Comparison of ENCODE assay signal across 21 cellular contexts in the genomic region with DNA sequence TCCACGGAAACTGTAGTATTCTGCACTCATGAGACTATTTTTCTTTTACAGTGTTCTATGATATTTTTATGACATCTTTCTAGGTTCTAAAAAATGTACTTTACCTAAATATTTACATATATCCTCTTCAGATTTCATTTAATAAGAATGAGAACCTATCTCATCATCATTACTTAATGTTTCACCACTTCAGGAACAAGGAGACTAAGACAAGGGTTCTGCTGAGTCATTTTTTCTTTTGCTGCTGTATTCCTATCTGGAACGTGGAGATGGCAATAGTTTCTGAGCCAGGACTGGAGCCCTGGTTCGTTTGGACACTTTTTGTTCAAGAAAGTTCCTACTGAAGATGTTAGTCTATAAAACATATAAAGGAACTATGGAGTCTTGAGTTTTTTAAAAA.
DNase-seq lines count a peak whose midpoint lies in the region; ATAC-seq and TF ChIP-seq lines count a peak whose summit lies in the region.
"Had no signal": no experiment of that assay in that cellular context is flagged by ENCODE, and none has a peak within 500 bp of the region (broad histone marks: within the 10 kb centered on the region; RNA-seq: fewer than 3 reads in every experiment).

No MANE protein-coding gene starts in this region.

- H3K9me3 ChIP-seq in GM23248 (ENCODE audit: low read depth) (no peaks in the 10 kb centered on the region), mesenchymal stem cell (ENCODE audit: control insufficient read depth, low read length) (no peaks in the 10 kb centered on the region), WERI-Rb-1 (ENCODE audit: severe bottlenecking) (peaks cover 2% of the 10 kb centered on the region)
- H3K9me3 ChIP-seq: BLaER1, HAP-1, Peyer's patch had no signal

- H3K36me3 ChIP-seq in GM23248 (ENCODE audit: low read depth) (no peaks in the 10 kb centered on the region), mesenchymal stem cell (ENCODE audit: control insufficient read depth in 1 of 2, insufficient read depth in 2 of 2, low read depth in 1 of 2, low read length in 2 of 2) (no peaks in the 10 kb centered on the region), WERI-Rb-1 (no peaks in the 10 kb centered on the region)
- H3K36me3 ChIP-seq: BLaER1, HAP-1, Peyer's patch had no signal

- no peak overlapping the region for H3K23ac ChIP-seq in mesenchymal stem cell (ENCODE audit: low read length in 2 of 2)

- H3K27me3 ChIP-seq in GM23248 (replicated peaks; ENCODE audit: insufficient read depth) (peaks cover 15% of the 10 kb centered on the region), mesenchymal stem cell (ENCODE audit: control insufficient read depth in 1 of 2, insufficient read depth in 1 of 2, low read length in 2 of 2) (peaks cover 0 to 8% of the 10 kb centered on the region in 2 experiments), WERI-Rb-1 (ENCODE audit: insufficient read depth, low read depth, severe bottlenecking) (no peaks in the 10 kb centered on the region)
- H3K27me3 ChIP-seq: BLaER1, Peyer's patch had no signal

- H2AFZ ChIP-seq in GM23248 (no peak overlapping the region), mesenchymal stem cell (ENCODE audit: low read depth, low read length) (no peak overlapping the region)

- H3K4ac ChIP-seq in mesenchymal stem cell (ENCODE audit: low read depth in 1 of 2, low read length in 2 of 2): no peak overlapping the region

- no peaks in the 10 kb centered on the region for H3F3A ChIP-seq in GM23248 (ENCODE audit: insufficient read depth)

- no peak overlapping the region for H2BK5ac ChIP-seq in mesenchymal stem cell (ENCODE audit: low read depth, low read length, poor library complexity, severe bottlenecking)

- H4K91ac ChIP-seq in mesenchymal stem cell (ENCODE audit: low read length): no peak overlapping the region

- no peaks in the 10 kb centered on the region for H4K20me1 ChIP-seq in GM23248 (ENCODE audit: insufficient read depth)
- H4K20me1 ChIP-seq: BLaER1 had no signal

- WGBS in GM23248 (ENCODE audit: low coverage in 1 of 2, low lambda C conversion rate in 2 of 2, missing lambda C conversion rate in 2 of 2), 2 experiments: 5 to 7% methylated on average over 3 of the region's 3 CpGs
- 68% methylated on average over 2 of the region's 3 CpGs for WGBS in mesenchymal stem cell

- H2BK120ac ChIP-seq in mesenchymal stem cell (ENCODE audit: low read depth, low read length): no peak overlapping the region

- no peak overlapping the region for H2AK5ac ChIP-seq in mesenchymal stem cell (ENCODE audit: low read length, severe bottlenecking)

- H4K8ac ChIP-seq in mesenchymal stem cell (ENCODE audit: low read length): no peak overlapping the region

- no peak overlapping the region for H2BK12ac ChIP-seq in mesenchymal stem cell (ENCODE audit: low read length in 2 of 2)

- TF ChIP-seq CTCF in WERI-Rb-1 (IDR thresholded peaks at IDR 0.05; ENCODE audit: low read depth, low read length): no peak

- H2BK15ac ChIP-seq in mesenchymal stem cell (ENCODE audit: low read depth, poor library complexity, severe bottlenecking): no peak overlapping the region

- H3K4me1 ChIP-seq in GM23248 (ENCODE audit: insufficient read depth) (peaks cover 7% of the 10 kb centered on the region; the same call in 1 of the 2 replicates), mesenchymal stem cell (ENCODE audit: control insufficient read depth, insufficient read depth, low read depth, low read length) (no peaks in the 10 kb centered on the region)
- H3K4me1 ChIP-seq: BLaER1, HAP-1, Peyer's patch had no signal

- no peaks in the 10 kb centered on the region for H3K79me1 ChIP-seq in mesenchymal stem cell (replicated peaks; ENCODE audit: low read length, poor library complexity, severe bottlenecking)

- H3K9ac ChIP-seq in GM23248 (no peak overlapping the region), mesenchymal stem cell (ENCODE audit: low read length) (no peak overlapping the region)
- H3K9ac ChIP-seq: BLaER1 had no signal

- H3K4me3 ChIP-seq in GM23248 (no peak overlapping the region), mesenchymal stem cell (ENCODE audit: insufficient read depth in 1 of 2, low read depth in 1 of 2, low read length in 2 of 2) (no peak overlapping the region), WERI-Rb-1 (ENCODE audit: low read depth, low read length) (no peak overlapping the region)
- H3K4me3 ChIP-seq: BLaER1, HAP-1, Peyer's patch had no signal

- H3K4me2 ChIP-seq in GM23248 (ENCODE audit: unreplicated experiment) (no peak overlapping the region), mesenchymal stem cell (ENCODE audit: low read length, poor library complexity, severe bottlenecking) (no peak overlapping the region)
- H3K4me2 ChIP-seq: BLaER1 had no signal

- H3K9me2 ChIP-seq in GM23248 (ENCODE audit: insufficient read depth): no peaks in the 10 kb centered on the region

- no peak for ATAC-seq in HG02981 (IDR thresholded peaks at IDR 0.05; ENCODE audit: unreplicated experiment)

- in situ Hi-C loops in GM23248 (cut with MboI): no loop called here

- no peak overlapping the region for H3K27ac ChIP-seq in GM23248
- H3K27ac ChIP-seq in mesenchymal stem cell (ENCODE audit: low read length, poor library complexity, severe bottlenecking): no peak overlapping the region
- no peak overlapping the region for H3K27ac ChIP-seq in WERI-Rb-1
- H3K27ac ChIP-seq: BLaER1, Peyer's patch had no signal

- H3K14ac ChIP-seq in mesenchymal stem cell (ENCODE audit: low read length in 2 of 2): no peak overlapping the region

- no peaks in the 10 kb centered on the region for H3K79me2 ChIP-seq in GM23248 (ENCODE audit: insufficient read depth)

- H3K18ac ChIP-seq in mesenchymal stem cell (ENCODE audit: low read depth in 1 of 2, low read length in 2 of 2): no peak overlapping the region

- DNase-seq in GM23248: peak; percentile 58
- peak; percentile 53 for DNase-seq in amniotic epithelial cell (ENCODE audit: low read depth)
- DNase-seq in fibroblast of gingiva (ENCODE audit: low read depth): peak; percentile 12
- peak; percentile 53 for DNase-seq in mesenchymal stem cell
- DNase-seq in NCI-H2171 (lab: John Stamatoyannopoulos, UW): no peak
- no peak for DNase-seq in NCI-H1092 (lab: John Stamatoyannopoulos, UW)
- no peak for DNase-seq in WERI-Rb-1
- DNase-seq: CD4-positive, alpha-beta T cell; COR-L47; DMS79; Karpas-422; NCI-H1048; NCI-H1436; NCI-H1930; NCI-H345; NCI-H524 treated with DMSO at 0.1 percent for 48 hours; NCI-H82; Peyer's patch had no signal

Comparison
In these comparisons a context has a peak if more than half of its experiments do, and no peak if none do; other contexts are left out.
1. DNase-seq: peak in GM23248 (single experiment), amniotic epithelial cell (single experiment), fibroblast of gingiva (single experiment) and mesenchymal stem cell (single experiment); none in NCI-H2171 (single experiment), NCI-H1092 (single experiment) and WERI-Rb-1 (single experiment).